1 cellular context compared by ENCODE assay signal in genomic region chr18:48934400-48934707, GRCh38.
TF ChIP-seq lines count a peak whose summit lies in the region.

No MANE protein-coding gene starts in this region.

TF ChIP-seq in HEK293, 187 proteins besides CTCF, POLR2A, EP300 and RAD21 (continued from another document):
- TF ChIP-seq, protein P1, sequence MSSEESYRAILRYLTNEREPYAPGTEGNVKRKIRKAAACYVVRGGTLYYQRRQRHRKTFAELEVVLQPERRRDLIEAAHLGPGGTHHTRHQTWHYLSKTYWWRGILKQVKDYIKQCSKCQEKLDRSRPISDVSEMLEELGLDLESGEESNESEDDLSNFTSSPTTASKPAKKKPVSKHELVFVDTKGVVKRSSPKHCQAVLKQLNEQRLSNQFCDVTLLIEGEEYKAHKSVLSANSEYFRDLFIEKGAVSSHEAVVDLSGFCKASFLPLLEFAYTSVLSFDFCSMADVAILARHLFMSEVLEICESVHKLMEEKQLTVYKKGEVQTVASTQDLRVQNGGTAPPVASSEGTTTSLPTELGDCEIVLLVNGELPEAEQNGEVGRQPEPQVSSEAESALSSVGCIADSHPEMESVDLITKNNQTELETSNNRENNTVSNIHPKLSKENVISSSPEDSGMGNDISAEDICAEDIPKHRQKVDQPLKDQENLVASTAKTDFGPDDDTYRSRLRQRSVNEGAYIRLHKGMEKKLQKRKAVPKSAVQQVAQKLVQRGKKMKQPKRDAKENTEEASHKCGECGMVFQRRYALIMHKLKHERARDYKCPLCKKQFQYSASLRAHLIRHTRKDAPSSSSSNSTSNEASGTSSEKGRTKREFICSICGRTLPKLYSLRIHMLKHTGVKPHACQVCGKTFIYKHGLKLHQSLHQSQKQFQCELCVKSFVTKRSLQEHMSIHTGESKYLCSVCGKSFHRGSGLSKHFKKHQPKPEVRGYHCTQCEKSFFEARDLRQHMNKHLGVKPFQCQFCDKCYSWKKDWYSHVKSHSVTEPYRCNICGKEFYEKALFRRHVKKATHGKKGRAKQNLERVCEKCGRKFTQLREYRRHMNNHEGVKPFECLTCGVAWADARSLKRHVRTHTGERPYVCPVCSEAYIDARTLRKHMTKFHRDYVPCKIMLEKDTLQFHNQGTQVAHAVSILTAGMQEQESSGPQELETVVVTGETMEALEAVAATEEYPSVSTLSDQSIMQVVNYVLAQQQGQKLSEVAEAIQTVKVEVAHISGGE (tag by site-specific recombination; conservative IDR thresholded peaks at IDR 0.05; ENCODE audit: low read depth), result no peak
- no peak for TF ChIP-seq ZSCAN30 (tag by site-specific recombination; IDR thresholded peaks at IDR 0.05)
- no peak for TF ChIP-seq SP7 (tag by site-specific recombination; IDR thresholded peaks at IDR 0.05)
- TF ChIP-seq ZNF266 (tag by site-specific recombination; IDR thresholded peaks at IDR 0.05; ENCODE audit: low read depth), result no peak
- TF ChIP-seq ZNF155 (tag by site-specific recombination; IDR thresholded peaks at IDR 0.05), result no peak
- TF ChIP-seq KLF16 (tag by site-specific recombination; IDR thresholded peaks at IDR 0.05), result no peak
- TF ChIP-seq KLF1 (tag by site-specific recombination; IDR thresholded peaks at IDR 0.05), result no peak
